8 cellular contexts compared by ENCODE assay signal in the genomic region with DNA sequence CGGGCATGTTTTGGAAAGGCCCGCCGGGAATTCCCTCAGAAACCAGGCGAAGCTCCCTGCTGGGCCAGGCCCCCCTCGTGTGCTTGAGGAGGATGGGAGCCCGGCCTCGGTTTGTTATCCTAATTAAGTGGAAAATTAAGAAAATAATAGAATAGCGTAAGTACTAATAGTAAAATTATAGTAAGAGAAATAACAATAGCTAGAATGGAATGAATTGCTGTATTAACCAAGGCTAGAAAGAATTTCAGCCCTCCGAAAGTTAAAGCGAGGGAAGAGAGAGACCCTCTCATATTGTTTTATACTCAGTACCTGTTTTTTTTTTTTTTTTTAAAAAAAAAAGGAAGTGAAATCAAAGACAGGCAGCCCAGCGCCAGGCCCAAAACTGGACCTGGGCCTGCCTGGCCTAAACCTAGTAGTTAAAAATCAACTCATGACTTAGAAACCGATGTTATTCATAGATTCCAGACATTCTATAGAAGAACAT. TPM values are rescaled to one million over a fixed set of nuclear protein-coding genes. Genes with fewer than 3 reads are reported as not detected.
DNase-seq lines count a peak whose midpoint lies in the region; ATAC-seq and TF ChIP-seq lines count a peak whose summit lies in the region.
"Not testable (repeated sequence)": the region's sequence is repeated elsewhere in the genome, so short reads cannot be mapped to it uniquely, and the experiment has no call there.

No MANE protein-coding gene starts in this region.

- peak overlapping the region; percentile 84 to 97 (median 88) for H3K4me3 Mint-ChIP-seq in CD8-positive, alpha-beta memory T cell
- H3K4me3 Mint-ChIP-seq in activated naive CD8-positive, alpha-beta T cell treated with anti-CD3 and anti-CD28 coated beads, Interleukin-2, amount 10 ng/mL, durations not matched to agents 7 days and 5 days: peak overlapping the region; percentile 92

- H3F3A ChIP-seq in OCI-LY1 (ENCODE audit: insufficient read depth, low read length): not testable (repeated sequence)

- H4K20me1 ChIP-seq in OCI-LY1 (ENCODE audit: insufficient read depth, low read length): not testable (repeated sequence)

- not testable (repeated sequence) for H3K9me3 ChIP-seq in CD8-positive, alpha-beta memory T cell (ENCODE audit: low read length); OCI-LY1 (ENCODE audit: low read length); muscle layer of colon (ENCODE audit: low read length); subcutaneous abdominal adipose tissue (ENCODE audit: control insufficient read depth in 5 of 5, low read length in 5 of 5)

- peak overlapping the region; percentile 69 for H2AFZ ChIP-seq in OCI-LY1 (ENCODE audit: low read length)

- peaks cover 19% of the 10 kb centered on the region for H3K36me3 ChIP-seq in CD8-positive, alpha-beta memory T cell (ENCODE audit: insufficient read depth, low read length)
- peaks cover 29% of the 10 kb centered on the region for H3K36me3 ChIP-seq in OCI-LY1 (ENCODE audit: insufficient read depth, low read length)
- peaks cover 23% of the 10 kb centered on the region for H3K36me3 ChIP-seq in muscle layer of colon (ENCODE audit: insufficient read depth, low read length)
- peaks cover 0 to 29% (median 24%) of the 10 kb centered on the region in 5 donors for H3K36me3 ChIP-seq in subcutaneous abdominal adipose tissue (ENCODE audit: control insufficient read depth in 5 of 5, insufficient read depth in 5 of 5, low read length in 5 of 5)

- not testable (repeated sequence) for H3K9me3 Mint-ChIP-seq in CD8-positive, alpha-beta memory T cell; activated naive CD8-positive, alpha-beta T cell treated with anti-CD3 and anti-CD28 coated beads, Interleukin-2, amount 10 ng/mL, durations not matched to agents 7 days and 5 days

- peaks cover 0 to 34% (median 5%) of the 10 kb centered on the region in 3 donors for H3K36me3 Mint-ChIP-seq in CD8-positive, alpha-beta memory T cell
- H3K36me3 Mint-ChIP-seq in activated naive CD8-positive, alpha-beta T cell treated with anti-CD3 and anti-CD28 coated beads, Interleukin-2, amount 10 ng/mL, durations not matched to agents 7 days and 5 days: peaks cover 16% of the 10 kb centered on the region

- H3K4me1 ChIP-seq in CD8-positive, alpha-beta memory T cell (ENCODE audit: insufficient read depth, low read length): peaks cover 17% of the 10 kb centered on the region
- H3K4me1 ChIP-seq in OCI-LY1 (ENCODE audit: insufficient read depth, low read length, severe bottlenecking) (peaks cover 34% of the 10 kb centered on the region), muscle layer of colon (ENCODE audit: insufficient read depth, low read length) (peaks cover 27% of the 10 kb centered on the region), subcutaneous abdominal adipose tissue (ENCODE audit: control insufficient read depth in 5 of 5, insufficient read depth in 5 of 5, low read length in 5 of 5) (peaks cover 13 to 49% (median 44%) of the 10 kb centered on the region in 5 donors)

- POLR2A ChIA-PET in CD8-positive, alpha-beta memory T cell (lab: Charles Lee): interaction anchor here (0.6 to 4.0 kb wide), 7 partner anchors 10 to 185 kb away, joined by 3 to 39 read pairs (median 4); a partner anchor contains a TSS
- POLR2A ChIA-PET in activated naive CD8-positive, alpha-beta T cell treated with anti-CD3 and anti-CD28 coated beads, Interleukin-2, amount 10 ng/mL, durations not matched to agents 7 days and 5 days (lab: Charles Lee): interaction anchor here (0.6 to 4.2 kb wide), 7 partner anchors 9 to 525 kb away, joined by 3 to 49 read pairs (median 8); a partner anchor contains a TSS

- not testable (repeated sequence) for TF ChIP-seq CTCF in OCI-LY1 (IDR thresholded peaks at IDR 0.05; ENCODE audit: low read length); fibroblast of mammary gland (conservative IDR thresholded peaks at IDR 0.05; ENCODE audit: control insufficient read depth, insufficient read depth, low read depth, low read length)

- peak; percentile 13 for ATAC-seq in GM21367 (IDR thresholded peaks at IDR 0.05; ENCODE audit: unreplicated experiment)
- peak; percentile 23 for ATAC-seq in HG03045 (IDR thresholded peaks at IDR 0.05; ENCODE audit: unreplicated experiment)
- not testable (repeated sequence) for ATAC-seq in activated naive CD8-positive, alpha-beta T cell treated with anti-CD3 and anti-CD28 coated beads, Interleukin-2, amount 10 ng/mL, durations not matched to agents 7 days and 5 days (ENCODE audit: low read depth)

- not testable (repeated sequence) for H3K27me3 ChIP-seq in CD8-positive, alpha-beta memory T cell (ENCODE audit: insufficient read depth, low read length, poor library complexity, severe bottlenecking); OCI-LY1 (ENCODE audit: insufficient read depth, low read length); muscle layer of colon (ENCODE audit: control insufficient read depth in 1 of 2, insufficient read depth in 2 of 2, low read length in 2 of 2); subcutaneous abdominal adipose tissue (ENCODE audit: control insufficient read depth in 5 of 5, insufficient read depth in 4 of 5, low read length in 5 of 5)

- H3K79me2 ChIP-seq in OCI-LY1 (ENCODE audit: insufficient read depth, low read length): not testable (repeated sequence)

- H3K9ac ChIP-seq in OCI-LY1 (ENCODE audit: low read length) (peak overlapping the region; percentile 91), subcutaneous abdominal adipose tissue (ENCODE audit: low read length in 5 of 5) (peak overlapping the region in 3 of 5 donors; percentile 93 to 98 (median 94))
- not testable (repeated sequence) for H3K9ac ChIP-seq in muscle layer of colon (ENCODE audit: low read length)

- H3K4me2 ChIP-seq in OCI-LY1 (ENCODE audit: low read length): peak overlapping the region; percentile 91

- not testable (repeated sequence) for H3K27me3 Mint-ChIP-seq in CD8-positive, alpha-beta memory T cell; activated naive CD8-positive, alpha-beta T cell treated with anti-CD3 and anti-CD28 coated beads, Interleukin-2, amount 10 ng/mL, durations not matched to agents 7 days and 5 days

- H3K27ac Mint-ChIP-seq in CD8-positive, alpha-beta memory T cell: peak overlapping the region; percentile 87 to 99 (median 94)
- peak overlapping the region; percentile 88 for H3K27ac Mint-ChIP-seq in activated naive CD8-positive, alpha-beta T cell treated with anti-CD3 and anti-CD28 coated beads, Interleukin-2, amount 10 ng/mL, durations not matched to agents 7 days and 5 days

- CTCF ChIA-PET in CD8-positive, alpha-beta memory T cell (lab: Charles Lee): interaction anchor here (0.6 to 4.4 kb wide), 26 partner anchors 9 to 538 kb away, joined by 3 to 82 read pairs (median 4); a partner anchor contains a TSS

- peak overlapping the region; percentile 92 for H3K27ac ChIP-seq in CD8-positive, alpha-beta memory T cell (ENCODE audit: low read depth, low read length)
- H3K27ac ChIP-seq in OCI-LY1 (ENCODE audit: low read depth, low read length, poor library complexity, severe bottlenecking) (peak overlapping the region; percentile 92), muscle layer of colon (ENCODE audit: low read depth, low read length) (peak overlapping the region; percentile 97), subcutaneous abdominal adipose tissue (ENCODE audit: low read depth, low read length) (peak overlapping the region; percentile 97)

- H3K9me2 ChIP-seq in OCI-LY1 (ENCODE audit: low read depth, low read length): not testable (repeated sequence)

- peak overlapping the region; percentile 64 for H3K4me3 ChIP-seq in CD8-positive, alpha-beta memory T cell (ENCODE audit: low read length)
- H3K4me3 ChIP-seq in OCI-LY1 (ENCODE audit: low read depth, low read length, poor library complexity, severe bottlenecking) (peak overlapping the region; percentile 91), fibroblast of mammary gland (ENCODE audit: control insufficient read depth, low read depth, low read length) (peak overlapping the region; percentile 75), muscle layer of colon (ENCODE audit: low read depth in 1 of 2, low read length in 2 of 2) (peak overlapping the region; percentile 79 to 90), subcutaneous abdominal adipose tissue (ENCODE audit: low read depth in 1 of 5, low read length in 5 of 5) (peak overlapping the region in 4 of 5 donors; percentile 76 to 84 (median 80))

- not testable (repeated sequence) for DNase-seq in CD8-positive, alpha-beta memory T cell; activated naive CD8-positive, alpha-beta T cell treated with anti-CD3 and anti-CD28 coated beads, Interleukin-2, amount 10 ng/mL, durations not matched to agents 7 days and 5 days; fibroblast of mammary gland (ENCODE audit: low read depth)

- H3K4me1 Mint-ChIP-seq in CD8-positive, alpha-beta memory T cell: peaks cover 36 to 51% (median 49%) of the 10 kb centered on the region in 3 donors
- peaks cover 29% of the 10 kb centered on the region for H3K4me1 Mint-ChIP-seq in activated naive CD8-positive, alpha-beta T cell treated with anti-CD3 and anti-CD28 coated beads, Interleukin-2, amount 10 ng/mL, durations not matched to agents 7 days and 5 days

RNA-seq across cellular contexts. Expression of a gene that starts 0.5 kb away (rescaled TPM):
- 10 to 100 TPM; 77.2 to 79.9 TPM for total RNA-seq in CD8-positive, alpha-beta memory T cell
- polyA plus RNA-seq in CD8-positive, alpha-beta memory T cell: 45.4 TPM
- 10 to 100 TPM; 39.6 to 40.8 TPM for total RNA-seq in activated naive CD8-positive, alpha-beta T cell treated with anti-CD3 and anti-CD28 coated beads, Interleukin-2, amount 10 ng/mL, durations not matched to agents 7 days and 5 days

RNA-seq across cellular contexts. Expression of a gene that starts 23.2 kb away (rescaled TPM):
- total RNA-seq in CD8-positive, alpha-beta memory T cell: 1 to 10 TPM; 6.6 to 7.0 TPM
- 34.4 TPM for polyA plus RNA-seq in CD8-positive, alpha-beta memory T cell
- 10 to 100 TPM; 29.8 to 31.0 TPM for total RNA-seq in activated naive CD8-positive, alpha-beta T cell treated with anti-CD3 and anti-CD28 coated beads, Interleukin-2, amount 10 ng/mL, durations not matched to agents 7 days and 5 days

RNA-seq across cellular contexts. Expression of a gene that starts 40.3 kb away (rescaled TPM):
- total RNA-seq in CD8-positive, alpha-beta memory T cell: 10 to 100 TPM; 25.1 to 27.7 TPM
- polyA plus RNA-seq in CD8-positive, alpha-beta memory T cell: 5.7 TPM
- 10 to 100 TPM; 18.7 to 19.1 TPM for total RNA-seq in activated naive CD8-positive, alpha-beta T cell treated with anti-CD3 and anti-CD28 coated beads, Interleukin-2, amount 10 ng/mL, durations not matched to agents 7 days and 5 days
